In the genomic region with DNA sequence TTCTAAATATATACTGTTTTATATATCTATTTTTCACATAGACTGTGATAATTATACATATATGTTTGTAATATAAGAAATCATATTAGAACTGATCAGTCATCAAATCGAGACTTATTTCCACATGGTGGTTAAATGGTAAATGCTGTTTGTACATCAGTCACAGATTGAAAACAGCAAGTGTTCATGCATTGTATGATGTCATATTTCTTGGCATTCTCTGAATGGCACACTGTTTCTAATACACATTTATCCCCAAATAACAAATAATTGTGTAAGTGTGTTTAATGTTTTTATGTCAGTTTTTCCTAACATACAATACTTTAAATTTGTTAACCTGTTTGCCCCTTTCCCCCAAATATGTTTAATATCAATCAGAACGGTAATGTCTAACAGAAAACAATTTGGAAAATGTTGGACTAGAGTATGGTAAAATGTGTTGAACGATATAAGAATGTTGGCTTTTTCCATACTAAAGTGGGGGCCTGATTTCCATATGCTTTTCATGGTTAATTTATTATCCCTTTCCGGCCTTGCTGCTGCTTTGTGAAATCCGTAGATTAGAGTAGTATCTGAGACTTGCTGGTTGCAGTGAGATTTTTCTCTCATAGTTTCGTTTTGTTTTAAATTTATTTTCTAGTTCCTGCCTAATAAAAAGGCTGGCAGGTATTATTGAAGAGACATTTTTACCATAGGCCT, we compare ENCODE assay signal across 19 cellular contexts. TPM values are rescaled to one million over a fixed set of nuclear protein-coding genes. Genes with fewer than 3 reads are reported as not detected.
DNase-seq lines count a peak whose midpoint lies in the region; ATAC-seq, FAIRE-seq and TF ChIP-seq lines count a peak whose summit lies in the region.
"Had no signal": no experiment of that assay in that cellular context is flagged by ENCODE, and none has a peak within 500 bp of the region (broad histone marks: within the 10 kb centered on the region; RNA-seq: fewer than 3 reads in every experiment).

No MANE protein-coding gene starts in this region.

- H3K9ac ChIP-seq in HUES6 (ENCODE audit: low read length): no peak overlapping the region
- H3K9ac ChIP-seq: BLaER1 treated with 17β-estradiol and CSF1 and Interleukin-3, amounts not matched to agents 10 nM and 100 nM had no signal

- TF ChIP-seq CTCF in pancreas (IDR thresholded peaks at IDR 0.05) (no peak), WERI-Rb-1 (IDR thresholded peaks at IDR 0.05; ENCODE audit: low read depth, low read length) (no peak)

- peak overlapping the region; percentile 34 for H3K27ac Mint-ChIP-seq in T-helper 2 cell treated with Interferon-gamma antibody and Interleukin-4, amounts not matched to agents 5 μg/mL and 100 μg/mL, for 36 hours

- H3K27me3 ChIP-seq in HUES6 (ENCODE audit: control insufficient read depth, insufficient read depth, low read length): no peaks in the 10 kb centered on the region
- no peaks in the 10 kb centered on the region for H3K27me3 ChIP-seq in pancreas
- no peaks in the 10 kb centered on the region for H3K27me3 ChIP-seq in WERI-Rb-1 (ENCODE audit: insufficient read depth, low read depth, severe bottlenecking)
- H3K27me3 ChIP-seq: BLaER1 treated with 17β-estradiol and CSF1 and Interleukin-3, amounts not matched to agents 10 nM and 100 nM; cardiac muscle cell; heart left ventricle; suprapubic skin had no signal

- intact Hi-C loops in pancreas (cut with DNase I): no loop called here

- peak overlapping the region; percentile 26; the same call in 1 of the 2 replicates for H3K27ac ChIP-seq in HUES6 (ENCODE audit: low read depth, low read length)
- no peak overlapping the region for H3K27ac ChIP-seq in pancreas
- H3K27ac ChIP-seq in WERI-Rb-1: no peak overlapping the region
- H3K27ac ChIP-seq: cardiac muscle cell, heart left ventricle, suprapubic skin had no signal

- no peak for ATAC-seq in pancreas
- ATAC-seq: heart left ventricle had no signal

- H3K4me1 ChIP-seq in HUES6 (ENCODE audit: control insufficient read depth, insufficient read depth, low read length): peaks cover 27% of the 10 kb centered on the region
- H3K4me1 ChIP-seq in pancreas: peaks cover 0 to 24% (median 22%) of the 10 kb centered on the region in 3 donors

- no peaks in the 10 kb centered on the region for H3K9me3 Mint-ChIP-seq in T-helper 2 cell treated with Interferon-gamma antibody and Interleukin-4, amounts not matched to agents 5 μg/mL and 100 μg/mL, for 36 hours
- H3K9me3 Mint-ChIP-seq: activated T-helper 1 cell treated with anti-CD3 and anti-CD28 coated beads, Interleukin-12 subunit alpha, Interleukin-12 subunit beta, Interleukin-2, Interleukin-4 antibody, amounts not matched to agents 30 ng/mL and 10 ng/mL and 1 ng/mL, durations not matched to agents 14 hours and 24 hours and 36 hours had no signal

- H3K4me1 Mint-ChIP-seq in T-helper 2 cell treated with Interferon-gamma antibody and Interleukin-4, amounts not matched to agents 5 μg/mL and 100 μg/mL, for 36 hours (ENCODE audit: low read depth): peaks cover 66% of the 10 kb centered on the region

- no peaks in the 10 kb centered on the region for H3K36me3 ChIP-seq in HUES6 (ENCODE audit: control insufficient read depth, insufficient read depth, low read length)
- H3K36me3 ChIP-seq in pancreas: no peaks in the 10 kb centered on the region
- H3K36me3 ChIP-seq in WERI-Rb-1: no peaks in the 10 kb centered on the region
- H3K36me3 ChIP-seq: cardiac muscle cell, heart left ventricle, suprapubic skin had no signal

- WGBS in pancreas, 2 donors: 87 to 92% methylated on average over 6 of the region's 6 CpGs

- H3K9me3 ChIP-seq in HUES6 (ENCODE audit: control insufficient read depth, insufficient read depth, low read depth, low read length) (no peaks in the 10 kb centered on the region), pancreas (no peaks in the 10 kb centered on the region), WERI-Rb-1 (ENCODE audit: severe bottlenecking) (no peaks in the 10 kb centered on the region)
- H3K9me3 ChIP-seq: BLaER1 treated with 17β-estradiol and CSF1 and Interleukin-3, amounts not matched to agents 10 nM and 100 nM; heart left ventricle; suprapubic skin had no signal

- H3K4me3 ChIP-seq in HUES6 (ENCODE audit: low read depth, low read length) (no peak overlapping the region), pancreas (no peak overlapping the region), WERI-Rb-1 (ENCODE audit: low read depth, low read length) (no peak overlapping the region)
- H3K4me3 ChIP-seq: BLaER1 treated with 17β-estradiol and CSF1 and Interleukin-3, amounts not matched to agents 10 nM and 100 nM; cardiac muscle cell; heart left ventricle; PC-9; suprapubic skin had no signal

- no peaks in the 10 kb centered on the region for H3K27me3 Mint-ChIP-seq in T-helper 2 cell treated with Interferon-gamma antibody and Interleukin-4, amounts not matched to agents 5 μg/mL and 100 μg/mL, for 36 hours (ENCODE audit: low read depth)

- H3K4me3 Mint-ChIP-seq in T-helper 2 cell treated with Interferon-gamma antibody and Interleukin-4, amounts not matched to agents 5 μg/mL and 100 μg/mL, for 36 hours: no peak overlapping the region
- H3K4me3 Mint-ChIP-seq: activated T-helper 1 cell treated with anti-CD3 and anti-CD28 coated beads, Interleukin-12 subunit alpha, Interleukin-12 subunit beta, Interleukin-2, Interleukin-4 antibody, amounts not matched to agents 30 ng/mL and 10 ng/mL and 1 ng/mL, durations not matched to agents 14 hours and 24 hours and 36 hours had no signal

- peak; percentile 60 for FAIRE-seq in pancreas (lab: Jason Lieb, UNC)

- peaks cover 29% of the 10 kb centered on the region for H3K36me3 Mint-ChIP-seq in T-helper 2 cell treated with Interferon-gamma antibody and Interleukin-4, amounts not matched to agents 5 μg/mL and 100 μg/mL, for 36 hours (ENCODE audit: low read depth)

- DNase-seq in T-helper 2 cell treated with Interferon-gamma antibody and Interleukin-4, amounts not matched to agents 5 μg/mL and 100 μg/mL, for 36 hours (ENCODE audit: low spot score): no peak
- DNase-seq in T-helper 2 cell (no peak), fibroblast of gingiva (ENCODE audit: low read depth) (peak; percentile 39), pancreas (no peak), kidney tubule cell (ENCODE audit: low spot score) (no peak), WERI-Rb-1 (no peak)
- no peak for DNase-seq in stimulated activated CD4-positive, alpha-beta T cell treated with anti-CD3 and anti-CD28 coated beads, Interleukin-1b, Interleukin-23, amount 100 ng/mL, for 48 hours
- DNase-seq: activated CD4-positive, alpha-beta T cell treated with anti-CD3 and anti-CD28 coated beads, Interleukin-2, amount 50 U/mL, for 4 hours; heart left ventricle; NCI-H1105 treated with DMSO at 0.1 percent for 48 hours; NCI-H82; PC-9; posterior cingulate gyrus; T1000 had no signal

RNA-seq across cellular contexts. Expression of gene RAB18, which starts 23.6 kb away (rescaled TPM):
- 10 to 100 TPM; 37.6 to 57.7 (median 45.3) TPM for total RNA-seq in pancreas
- 10 to 100 TPM in 1 of 2 donors, 1 to 10 TPM in 1; 7.5 to 20.9 TPM for polyA plus RNA-seq in pancreas
